Comparison of ENCODE assay signal across 21 cellular contexts in the genomic region with DNA sequence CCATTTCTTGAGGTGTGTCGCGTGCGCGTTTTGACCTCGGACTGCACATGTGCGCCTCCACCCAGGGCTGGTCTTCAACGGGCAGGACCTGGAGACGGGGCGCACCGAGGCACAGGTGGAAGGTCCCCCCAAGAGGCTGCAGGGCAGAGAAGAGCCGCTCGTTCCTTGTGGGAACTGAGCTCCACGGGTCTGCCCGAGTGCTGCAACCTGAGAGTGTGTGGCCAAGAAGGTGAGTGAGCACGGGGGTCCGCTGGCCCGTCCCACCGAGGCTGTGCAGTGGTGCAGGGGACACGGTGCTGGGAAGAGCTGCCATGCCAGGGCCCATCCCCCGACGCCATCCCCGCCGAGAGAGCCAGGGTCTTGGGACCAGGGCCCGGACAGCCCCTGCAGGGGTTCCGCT.
A peak's percentile ranks its signal among the peaks of the same experiment; 100 is the strongest.
DNase-seq lines count a peak whose midpoint lies in the region; ATAC-seq and TF ChIP-seq lines count a peak whose summit lies in the region.
"Had no signal": no experiment of that assay in that cellular context is flagged by ENCODE, and none has a peak within 500 bp of the region (broad histone marks: within the 10 kb centered on the region; RNA-seq: fewer than 3 reads in every experiment).

No MANE protein-coding gene starts in this region.

- H2BK12ac ChIP-seq in neuronal stem cell (ENCODE audit: low read length), result no peak overlapping the region

- DNase-seq in H7 (peak; percentile 23), WTC11 (ENCODE audit: low spot score) (no peak), neuronal stem cell (ENCODE audit: low spot score) (no peak), upper lobe of right lung (no peak), ecto neural progenitor cell (ENCODE audit: low spot score) (no peak), CD14-positive monocyte (ENCODE audit: low spot score) (no peak), stomach (no peak)
- DNase-seq: 8988T; ACHN; AML-193; BE2C; Calu3; CD4-positive, alpha-beta memory T cell; COR-L47; DMS53; DMS79 treated with DMSO at 0.1 percent for 48 hours; GF-D8; HCEC 1CT had no signal

- ATAC-seq in WTC11 (no peak), upper lobe of right lung (peak; percentile 28)
- ATAC-seq: A549, GM23338 had no signal

- H4K91ac ChIP-seq in neuronal stem cell (ENCODE audit: low read depth, low read length, poor library complexity), result no peak overlapping the region

- TF ChIP-seq POLR2A in stomach (IDR thresholded peaks at IDR 0.05), result no peak

- 0 out of 2 replicates have a peak, but pooled peaks cover 2% of the 10 kb centered on the region for H3K4me1 Mint-ChIP-seq in WTC11
- no peaks in the 10 kb centered on the region for H3K4me1 Mint-ChIP-seq in CD14-positive monocyte
- H3K4me1 Mint-ChIP-seq: CD4-positive, alpha-beta memory T cell; GM23338 had no signal

- H3K4me2 ChIP-seq in neuronal stem cell (ENCODE audit: insufficient read depth, low read length, poor library complexity, severe bottlenecking), result no peak overlapping the region
- H3K4me2 ChIP-seq: A549; BLaER1 treated with 17β-estradiol and CSF1 and Interleukin-3, amounts not matched to agents 10 nM and 100 nM; GM23338 had no signal

- intact Hi-C loops in upper lobe of right lung (cut with DNase I), result no loop called here
- intact Hi-C loops in CD14-positive monocyte (cut with micrococcal nuclease), result no loop called here
- intact Hi-C loops in stomach (cut with DNase I; ENCODE audit: low total_unique reads), result no loop called here

- peak overlapping the region; percentile 76 for H3K14ac ChIP-seq in neuronal stem cell (ENCODE audit: low read length)

- H3K27ac ChIP-seq in neuronal stem cell (replicated peaks; ENCODE audit: low read length) (no peak overlapping the region), upper lobe of right lung (no peak overlapping the region), stomach (no peak overlapping the region)
- H3K27ac ChIP-seq: A549; BLaER1 treated with 17β-estradiol and CSF1 and Interleukin-3, amounts not matched to agents 10 nM and 100 nM had no signal

- no peak overlapping the region for H4K8ac ChIP-seq in neuronal stem cell (ENCODE audit: low read depth, low read length)

- H3K4ac ChIP-seq in neuronal stem cell (ENCODE audit: low read length), result no peak overlapping the region

- H3K4me3 ChIP-seq in H7 (ENCODE audit: insufficient read depth, low read depth, low read length) (no peak overlapping the region), neuronal stem cell (ENCODE audit: low read length in 2 of 2) (no peak overlapping the region), upper lobe of right lung (no peak overlapping the region), stomach (no peak overlapping the region)
- H3K4me3 ChIP-seq: A549; BLaER1 treated with 17β-estradiol and CSF1 and Interleukin-3, amounts not matched to agents 10 nM and 100 nM; GM23338 had no signal

- H3K9me3 Mint-ChIP-seq in WTC11 (peaks cover 6% of the 10 kb centered on the region), CD14-positive monocyte (peaks cover 0 to 6% (median 3%) of the 10 kb centered on the region in 7 donors)

- H3K9me3 ChIP-seq in neuronal stem cell (replicated peaks in 1 of 2; ENCODE audit: control insufficient read depth in 2 of 2, insufficient read depth in 1 of 2, low read depth in 1 of 2, low read length in 2 of 2) (peaks cover 0 to 6% of the 10 kb centered on the region in 2 donors), upper lobe of right lung (no peaks in the 10 kb centered on the region), stomach (peaks cover 0 to 15% (median 6%) of the 10 kb centered on the region in 4 donors)
- H3K9me3 ChIP-seq: A549, BE2C had no signal

- H3K4me3 Mint-ChIP-seq in WTC11, result no peak overlapping the region
- no peak overlapping the region for H3K4me3 Mint-ChIP-seq in CD14-positive monocyte
- H3K4me3 Mint-ChIP-seq: CD4-positive, alpha-beta memory T cell; GM23338 had no signal

- no peaks in the 10 kb centered on the region for H3K79me1 ChIP-seq in neuronal stem cell (ENCODE audit: low read depth, low read length)

- CTCF ChIA-PET in WTC11 (lab: Charles Lee), result no interaction called here

- no peak overlapping the region for H3K9ac ChIP-seq in neuronal stem cell (ENCODE audit: low read depth, low read length, poor library complexity)
- H3K9ac ChIP-seq: BLaER1 treated with 17β-estradiol and CSF1 and Interleukin-3, amounts not matched to agents 10 nM and 100 nM had no signal

- H2AFZ ChIP-seq in neuronal stem cell (ENCODE audit: low read length), result no peak overlapping the region
- H2AFZ ChIP-seq: GM23338 had no signal

- no peak overlapping the region for H2BK120ac ChIP-seq in neuronal stem cell (ENCODE audit: low read depth, low read length)

- H3K27ac Mint-ChIP-seq in WTC11 (no peak overlapping the region), CD14-positive monocyte (no peak overlapping the region)
- H3K27ac Mint-ChIP-seq: GM23338 had no signal

- no peaks in the 10 kb centered on the region; the same call in 1 of the 2 replicates for H3K36me3 Mint-ChIP-seq in WTC11
- H3K36me3 Mint-ChIP-seq in CD14-positive monocyte, result no peaks in the 10 kb centered on the region
- H3K36me3 Mint-ChIP-seq: CD4-positive, alpha-beta memory T cell had no signal

- H2BK5ac ChIP-seq in neuronal stem cell (ENCODE audit: low read length), result no peak overlapping the region

- no peak overlapping the region for H3K23ac ChIP-seq in neuronal stem cell (ENCODE audit: low read depth, low read length, poor library complexity)

- no peak overlapping the region for H3K18ac ChIP-seq in neuronal stem cell (ENCODE audit: low read length)

- H2AK5ac ChIP-seq in neuronal stem cell (ENCODE audit: low read depth, low read length), result no peak overlapping the region

- TF ChIP-seq EP300 in stomach (IDR thresholded peaks at IDR 0.05), result no peak

- POLR2A ChIA-PET in WTC11 (lab: Charles Lee), result no interaction called here

- H3K27me3 Mint-ChIP-seq in WTC11 (ENCODE audit: low read depth) (no peaks in the 10 kb centered on the region), CD14-positive monocyte (ENCODE audit: low read depth in 3 of 3) (peaks cover 0 to 5% (median 0%) of the 10 kb centered on the region in 3 donors)

- WGBS in neuronal stem cell (ENCODE audit: extremely low coverage in 2 of 2, insufficient read length in 2 of 2, insufficient replicate concordance in 1 of 2), 2 donors, result no CpG with 5 or more reads among the region's 25 CpGs
- 90 to 93% (median 91%) methylated on average over 24 to 25 of the region's 25 CpGs for WGBS in stomach, 5 donors

- TF ChIP-seq CTCF in WTC11 (IDR thresholded peaks at IDR 0.05) (no peak), upper lobe of right lung (IDR thresholded peaks at IDR 0.05) (no peak), CD14-positive monocyte (IDR thresholded peaks at IDR 0.05) (no peak), stomach (IDR thresholded peaks at IDR 0.05) (no peak)

- H3K27me3 ChIP-seq in H7 (ENCODE audit: control insufficient read depth, insufficient read depth, low read length), result no peaks in the 10 kb centered on the region
- peaks cover 0 to 2% (median 0%) of the 10 kb centered on the region in 3 experiments for H3K27me3 ChIP-seq in neuronal stem cell (ENCODE audit: control insufficient read depth in 3 of 3, insufficient read depth in 3 of 3, low read depth in 1 of 3, low read length in 3 of 3)
- no peaks in the 10 kb centered on the region for H3K27me3 ChIP-seq in upper lobe of right lung
- H3K27me3 ChIP-seq in stomach, result no peaks in the 10 kb centered on the region
- H3K27me3 ChIP-seq: BE2C; BLaER1 treated with 17β-estradiol and CSF1 and Interleukin-3, amounts not matched to agents 10 nM and 100 nM had no signal

- no peaks in the 10 kb centered on the region for H3K36me3 ChIP-seq in H7 (replicated peaks; ENCODE audit: control insufficient read depth, insufficient read depth, low read length)
- peaks cover 0 to 2% of the 10 kb centered on the region in 2 donors for H3K36me3 ChIP-seq in neuronal stem cell (replicated peaks in 1 of 2; ENCODE audit: control insufficient read depth in 2 of 2, insufficient read depth in 2 of 2, low read length in 2 of 2)
- no peaks in the 10 kb centered on the region for H3K36me3 ChIP-seq in upper lobe of right lung
- no peaks in the 10 kb centered on the region for H3K36me3 ChIP-seq in stomach
- H3K36me3 ChIP-seq: BE2C; BLaER1 treated with 17β-estradiol and CSF1 and Interleukin-3, amounts not matched to agents 10 nM and 100 nM had no signal

- no peak overlapping the region for H2BK15ac ChIP-seq in neuronal stem cell (ENCODE audit: low read length)

- H3K4me1 ChIP-seq in neuronal stem cell (ENCODE audit: control insufficient read depth in 2 of 2, insufficient read depth in 1 of 2, low read depth in 1 of 2, low read length in 2 of 2) (no peaks in the 10 kb centered on the region), upper lobe of right lung (no peaks in the 10 kb centered on the region), stomach (no peaks in the 10 kb centered on the region)
- H3K4me1 ChIP-seq: A549; BE2C; BLaER1 treated with 17β-estradiol and CSF1 and Interleukin-3, amounts not matched to agents 10 nM and 100 nM had no signal

TF ChIP-seq in WTC11, 78 proteins besides CTCF, POLR2A, EP300 and RAD21:
- no peak for TF ChIP-seq MXD4 (CRISPR knock-in tag; IDR thresholded peaks at IDR 0.05; ENCODE audit: borderline replicate concordance)
- 0 out of 2 replicates have a peak, but pooled peaks have one; percentile 12 for TF ChIP-seq ZNF121 (CRISPR knock-in tag; IDR thresholded peaks at IDR 0.05)
- no peak for TF ChIP-seq NFE2L1 (CRISPR knock-in tag; IDR thresholded peaks at IDR 0.05)
- no peak for TF ChIP-seq ATF6 (CRISPR knock-in tag; IDR thresholded peaks at IDR 0.05)
